ENCODE assay signal across 15 cellular contexts in the genomic region with DNA sequence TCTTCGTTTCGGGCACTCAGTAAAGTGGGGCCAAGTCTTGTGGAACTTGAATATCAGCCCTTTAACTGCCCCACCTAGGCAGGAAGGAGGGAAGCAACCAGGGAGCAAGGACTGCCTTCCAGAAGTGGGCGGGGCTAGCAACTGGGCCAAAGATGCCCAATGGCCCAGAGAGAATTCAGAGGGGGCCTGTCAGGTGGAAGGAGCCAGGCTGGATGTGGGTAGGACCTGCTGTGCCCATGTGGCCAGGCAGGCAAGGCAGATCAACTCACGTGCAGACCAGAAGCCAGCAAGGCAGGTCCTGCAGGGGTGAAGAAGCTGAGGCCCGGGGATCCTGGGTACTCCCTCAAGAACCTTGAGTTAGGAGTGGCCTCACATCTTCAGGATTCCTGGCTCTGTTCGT. TPM values are rescaled to one million over a fixed set of nuclear protein-coding genes. Genes with fewer than 3 reads are reported as not detected.
DNase-seq lines count a peak whose midpoint lies in the region; ATAC-seq and TF ChIP-seq lines count a peak whose summit lies in the region.
"Had no signal": no experiment of that assay in that cellular context is flagged by ENCODE, and none has a peak within 500 bp of the region (broad histone marks: within the 10 kb centered on the region; RNA-seq: fewer than 3 reads in every experiment).

No MANE protein-coding gene starts in this region.

- H3K9ac ChIP-seq in neuronal stem cell (ENCODE audit: low read depth, low read length, poor library complexity), result no peak overlapping the region

- H3K27me3 Mint-ChIP-seq in WTC11 (ENCODE audit: low read depth) (peaks cover 12% of the 10 kb centered on the region), endothelial cell (ENCODE audit: unreplicated experiment) (peaks cover 24% of the 10 kb centered on the region)

- no peak overlapping the region for H3K4me2 ChIP-seq in neuronal stem cell (ENCODE audit: insufficient read depth, low read length, poor library complexity, severe bottlenecking)

- peaks cover 4 to 5% of the 10 kb centered on the region in 2 donors for H3K4me1 ChIP-seq in neuronal stem cell (ENCODE audit: control insufficient read depth in 2 of 2, insufficient read depth in 1 of 2, low read depth in 1 of 2, low read length in 2 of 2)
- H3K4me1 ChIP-seq in right lobe of liver, result peaks cover 0 to 7% (median 0%) of the 10 kb centered on the region in 4 donors

- no peak overlapping the region for H3K23ac ChIP-seq in neuronal stem cell (ENCODE audit: low read depth, low read length, poor library complexity)

- CTCF ChIA-PET in WTC11 (lab: Charles Lee), result no interaction called here

- H3K27me3 ChIP-seq in neuronal stem cell (ENCODE audit: control insufficient read depth in 3 of 3, insufficient read depth in 3 of 3, low read depth in 1 of 3, low read length in 3 of 3), result peaks cover 0 to 3% (median 0%) of the 10 kb centered on the region in 3 experiments
- no peaks in the 10 kb centered on the region for H3K27me3 ChIP-seq in right lobe of liver

- H3K18ac ChIP-seq in neuronal stem cell (ENCODE audit: low read length), result no peak overlapping the region

- no peak overlapping the region for H3K4me3 ChIP-seq in neuronal stem cell (ENCODE audit: low read length in 2 of 2)
- no peak overlapping the region for H3K4me3 ChIP-seq in right lobe of liver

- DNase-seq in activated CD8-positive, alpha-beta memory T cell treated with anti-CD3 and anti-CD28 coated beads for 24 hours, result peak; percentile 51
- DNase-seq in activated CD8-positive, alpha-beta memory T cell treated with anti-CD3 and anti-CD28 coated beads, Interleukin-2, amount 50 U/mL, for 4 hours, result no peak
- DNase-seq in WTC11 (ENCODE audit: low spot score) (peak; percentile 32), endothelial cell (ENCODE audit: low spot score) (no peak), neuronal stem cell (ENCODE audit: low spot score) (no peak), right lobe of liver (no peak), H4 (ENCODE audit: low spot score) (no peak)
- DNase-seq: AML-193; CD8-positive, alpha-beta T cell; GF-D8; NCI-H1105 treated with DMSO at 0.1 percent for 48 hours; NCI-H2081; NCI-H2171 treated with DMSO at 0.1 percent for 48 hours; NCI-H82 had no signal

- H3K4ac ChIP-seq in neuronal stem cell (ENCODE audit: low read length), result no peak overlapping the region

- no peaks in the 10 kb centered on the region for H3K79me1 ChIP-seq in neuronal stem cell (ENCODE audit: low read depth, low read length)

- H2BK15ac ChIP-seq in neuronal stem cell (ENCODE audit: low read length), result no peak overlapping the region

- no peak overlapping the region for H4K91ac ChIP-seq in neuronal stem cell (ENCODE audit: low read depth, low read length, poor library complexity)

- H3K4me3 Mint-ChIP-seq in WTC11, result no peak overlapping the region
- H3K4me3 Mint-ChIP-seq in endothelial cell (ENCODE audit: unreplicated experiment), result peak overlapping the region; percentile 29
- H3K4me3 Mint-ChIP-seq: CD8-positive, alpha-beta T cell had no signal

- intact Hi-C loops in right lobe of liver (cut with DNase I), result no loop called here

- H3K14ac ChIP-seq in neuronal stem cell (ENCODE audit: low read length), result no peak overlapping the region

- no peak for TF ChIP-seq POLR2A in right lobe of liver (IDR thresholded peaks at IDR 0.05)

- peak overlapping the region; percentile 46 for H2AK5ac ChIP-seq in neuronal stem cell (ENCODE audit: low read depth, low read length)

- H3K27ac Mint-ChIP-seq in WTC11 (no peak overlapping the region), endothelial cell (ENCODE audit: unreplicated experiment) (no peak overlapping the region)
- H3K27ac Mint-ChIP-seq: CD8-positive, alpha-beta T cell had no signal

- H2BK120ac ChIP-seq in neuronal stem cell (ENCODE audit: low read depth, low read length), result no peak overlapping the region

- H2BK12ac ChIP-seq in neuronal stem cell (ENCODE audit: low read length), result no peak overlapping the region

- H3K4me1 Mint-ChIP-seq in WTC11 (peaks cover 14% of the 10 kb centered on the region), endothelial cell (ENCODE audit: unreplicated experiment) (peaks cover 8% of the 10 kb centered on the region)

- H2BK5ac ChIP-seq in neuronal stem cell (ENCODE audit: low read length), result no peak overlapping the region

- H3K9me3 Mint-ChIP-seq in WTC11, result no peaks in the 10 kb centered on the region
- H3K9me3 Mint-ChIP-seq in endothelial cell (ENCODE audit: unreplicated experiment), result no peaks in the 10 kb centered on the region
- H3K9me3 Mint-ChIP-seq: CD8-positive, alpha-beta T cell had no signal

- WGBS in neuronal stem cell (ENCODE audit: extremely low coverage in 2 of 2, insufficient read length in 2 of 2, insufficient replicate concordance in 1 of 2), 2 donors, result no CpG with 5 or more reads among the region's 6 CpGs
- 71% methylated on average over 1 of the region's 6 CpGs for WGBS in right lobe of liver (ENCODE audit: insufficient coverage, low coverage, low lambda C conversion rate, missing lambda C conversion rate)

- H2AFZ ChIP-seq in neuronal stem cell (ENCODE audit: low read length), result no peak overlapping the region

- POLR2A ChIA-PET in WTC11 (lab: Charles Lee), result no interaction called here

- TF ChIP-seq CTCF in WTC11 (IDR thresholded peaks at IDR 0.05) (no peak), endothelial cell (IDR thresholded peaks at IDR 0.05; ENCODE audit: unreplicated experiment) (no peak), right lobe of liver (IDR thresholded peaks at IDR 0.05) (no peak)

- H3K9me3 ChIP-seq in neuronal stem cell (replicated peaks in 1 of 2; ENCODE audit: control insufficient read depth in 2 of 2, insufficient read depth in 1 of 2, low read depth in 1 of 2, low read length in 2 of 2), result peaks cover 0 to 2% of the 10 kb centered on the region in 2 donors
- H3K9me3 ChIP-seq in right lobe of liver, result no peaks in the 10 kb centered on the region

- H3K36me3 ChIP-seq in neuronal stem cell (replicated peaks in 1 of 2; ENCODE audit: control insufficient read depth in 2 of 2, insufficient read depth in 2 of 2, low read length in 2 of 2) (peaks cover 0 to 28% of the 10 kb centered on the region in 2 donors), right lobe of liver (no peaks in the 10 kb centered on the region)

- H3K27ac ChIP-seq in neuronal stem cell (replicated peaks; ENCODE audit: low read length) (no peak overlapping the region), right lobe of liver (no peak overlapping the region)

- no peak overlapping the region for H4K8ac ChIP-seq in neuronal stem cell (ENCODE audit: low read depth, low read length)

- peak; percentile 12 for ATAC-seq in WTC11
- ATAC-seq in right lobe of liver, result no peak
- no peak for ATAC-seq in HG02642 (IDR thresholded peaks at IDR 0.05; ENCODE audit: poor library complexity, unreplicated experiment)
- ATAC-seq: CD8-positive, alpha-beta T cell had no signal

- peaks cover 15% of the 10 kb centered on the region for H3K36me3 Mint-ChIP-seq in WTC11
- peaks cover 14% of the 10 kb centered on the region for H3K36me3 Mint-ChIP-seq in endothelial cell (ENCODE audit: low read depth, unreplicated experiment)

TF ChIP-seq in WTC11, 78 proteins besides CTCF, POLR2A, EP300 and RAD21:
- no peak for TF ChIP-seq SMAD3 (CRISPR knock-in tag; IDR thresholded peaks at IDR 0.05; ENCODE audit: borderline replicate concordance)
- no peak for TF ChIP-seq FOXK1 (CRISPR knock-in tag; IDR thresholded peaks at IDR 0.05)

RNA-seq across cellular contexts. Expression of gene MAP6D1, which starts 5.5 kb away (rescaled TPM):
- total RNA-seq in WTC11 (2021) (4.3 to 6.3 TPM (median 5.0 TPM) in 3 replicates), endothelial cell (ENCODE audit: unreplicated experiment) (0.90 TPM), right lobe of liver (under 1 TPM; 0.22 to 0.61 (median 0.37) TPM)
- polyA plus RNA-seq in neuronal stem cell (2013, experiment 1 of 2), result 5.5 TPM
- polyA plus RNA-seq in neuronal stem cell (2013, experiment 2 of 2), result 4.8 TPM
- 1.0 TPM in 1 of 2 replicates, not detected in the other for total RNA-seq in H4 (2014; rRNA removed; shearing (Covaris generic))

Comparison
In these comparisons a context has a peak if more than half of its experiments do, and no peak if none do; other contexts are left out.
1. DNase-seq: peak in activated CD8-positive, alpha-beta memory T cell treated with anti-CD3 and anti-CD28 coated beads for 24 hours (single experiment) and WTC11 (single experiment); none in activated CD8-positive, alpha-beta memory T cell treated with anti-CD3 and anti-CD28 coated beads, Interleukin-2, amount 50 U/mL, for 4 hours (single experiment), endothelial cell (single experiment), neuronal stem cell (single experiment), right lobe of liver (0 of 3) and H4 (single experiment).